9 cellular contexts compared by ENCODE assay signal in the genomic region with DNA sequence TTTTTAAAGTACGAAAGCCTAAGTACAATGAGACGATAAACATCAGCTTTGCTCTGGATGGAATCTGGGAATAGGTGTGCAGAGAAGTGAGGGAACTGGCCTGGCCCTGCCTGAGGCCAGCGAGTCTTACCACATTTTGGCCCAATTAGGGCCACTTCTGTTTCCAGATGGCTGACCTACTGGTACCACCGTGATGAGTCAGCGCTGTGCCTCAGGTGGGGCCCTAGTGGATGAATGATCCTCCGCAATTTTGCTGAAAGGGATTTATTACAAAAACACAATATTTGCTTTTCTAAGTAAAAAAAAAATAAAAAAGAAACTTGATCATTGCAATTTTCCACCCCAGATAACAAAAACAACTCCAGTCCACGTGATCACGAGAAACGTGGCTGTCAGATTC. TPM values are rescaled to one million over a fixed set of nuclear protein-coding genes. Genes with fewer than 3 reads are reported as not detected.
"Had no signal": no experiment of that assay in that cellular context is flagged by ENCODE, and none has a peak within 500 bp of the region (broad histone marks: within the 10 kb centered on the region; RNA-seq: fewer than 3 reads in every experiment).

No MANE protein-coding gene starts in this region.

- H3K4me3 Mint-ChIP-seq: HFFc6 had no signal

- H3K9me3 ChIP-seq: HAP-1 had no signal

- H2AFZ ChIP-seq: GM23248 had no signal

- H3K27ac Mint-ChIP-seq: HFFc6 had no signal

- FAIRE-seq: K562 had no signal

- H3K9me3 Mint-ChIP-seq: HFFc6 had no signal

- H3K36me3 ChIP-seq: HAP-1 had no signal

- H3K9ac ChIP-seq: GM23248 had no signal

- DNase-seq: GM23248, GOT3, H7, HFFc6, IMR-90 had no signal

- H3K27ac ChIP-seq: GM23248, HL-60 had no signal

- H3K4me1 ChIP-seq: HAP-1 had no signal

- H3K4me3 ChIP-seq: GM23248, HAP-1, K562 had no signal

RNA-seq across cellular contexts. Expression of a gene that starts 22.5 kb away (rescaled TPM):
- total RNA-seq: GM23248, HFFc6, HT1080, IMR-90, K562 had no signal
- polyA plus RNA-seq: GM23248, IMR-90, K562 had no signal
